In genomic region chr18:64017870-64018269, GRCh38 we compare ENCODE assay signal across 9 cellular contexts. TPM values are rescaled to one million over a fixed set of nuclear protein-coding genes. Genes with fewer than 3 reads are reported as not detected.
DNase-seq lines count a peak whose midpoint lies in the region; ATAC-seq and TF ChIP-seq lines count a peak whose summit lies in the region.
"Had no signal": no experiment of that assay in that cellular context is flagged by ENCODE, and none has a peak within 500 bp of the region (broad histone marks: within the 10 kb centered on the region; RNA-seq: fewer than 3 reads in every experiment).

No MANE protein-coding gene starts in this region.

- H3K4me2 ChIP-seq in hepatocyte: no peak overlapping the region

- ATAC-seq in GM19397 (IDR thresholded peaks at IDR 0.05; ENCODE audit: unreplicated experiment): no peak

- no peak overlapping the region for H2AFZ ChIP-seq in hepatocyte

- H3K27me3 ChIP-seq in hepatocyte: no peaks in the 10 kb centered on the region

- intact Hi-C loops in lower leg skin (cut with DNase I; ENCODE audit: low total_unique reads): no loop called here

- no peaks in the 10 kb centered on the region for H3K4me1 ChIP-seq in hepatocyte (ENCODE audit: insufficient read depth)

- H3K36me3 ChIP-seq in hepatocyte (replicated peaks; ENCODE audit: insufficient read depth, low read depth): no peaks in the 10 kb centered on the region

- 0% methylated on average over 1 of the region's 1 CpG for WGBS in hepatocyte (ENCODE audit: low lambda C conversion rate, missing lambda C conversion rate)
- WGBS in lower leg skin, 2 donors: 14 to 16% methylated on average over 1 of the region's 1 CpG

- no peak for TF ChIP-seq POLR2A in lower leg skin (IDR thresholded peaks at IDR 0.05)

- no peaks in the 10 kb centered on the region for H3K9me2 ChIP-seq in hepatocyte (replicated peaks; ENCODE audit: insufficient read depth)

- no peaks in the 10 kb centered on the region for H3K9me3 ChIP-seq in hepatocyte (ENCODE audit: low read depth)

- H4K20me1 ChIP-seq in hepatocyte (ENCODE audit: insufficient read depth, poor library complexity, severe bottlenecking): no peaks in the 10 kb centered on the region

- no peak overlapping the region for H3K27ac ChIP-seq in hepatocyte

- no peaks in the 10 kb centered on the region for H3K79me2 ChIP-seq in hepatocyte

- TF ChIP-seq CTCF in hepatocyte (IDR thresholded peaks at IDR 0.05; ENCODE audit: poor library complexity): peak; percentile 65
- no peak for TF ChIP-seq CTCF in lower leg skin (IDR thresholded peaks at IDR 0.05)

- H3K4me3 ChIP-seq in hepatocyte (no peak overlapping the region), lower leg skin (ENCODE audit: low read depth, poor library complexity, severe bottlenecking) (no peak overlapping the region)

- DNase-seq in NCI-H2107 treated with DMSO at 0.1 percent for 48 hours (lab: John Stamatoyannopoulos, UW; ENCODE audit: unreplicated experiment) (peak; percentile 36), NCI-H2107 (lab: John Stamatoyannopoulos, UW) (no peak), HT1080 (ENCODE audit: low read depth) (peak; percentile 24), SHP77 treated with DMSO at 0.1 percent for 48 hours (lab: John Stamatoyannopoulos, UW) (peak; percentile 24), hepatocyte (ENCODE audit: low spot score) (peak; percentile 46), lower leg skin (ENCODE audit: low spot score in 2 of 2) (no peak)
- DNase-seq in activated T-cell treated with anti-CD3 and anti-CD28 coated beads, Interleukin-2, amount 50 U/mL, for 1 hour: no peak
- DNase-seq: activated B cell treated with CpG ODN at 0.5 μM for 24 hours had no signal

RNA-seq across cellular contexts. Expression of gene SERPINB8, which starts 48.0 kb away (rescaled TPM):
- 30.6 and 39.6 TPM in 2 replicates for total RNA-seq in HT1080 (2014; rRNA removed; shearing (Covaris generic))
- polyA plus RNA-seq in HT1080 (2015; cell fraction: cytosol; rRNA removed): 31.3 and 33.6 TPM in 2 replicates
- 27.0 and 29.3 TPM in 2 replicates for polyA plus RNA-seq in HT1080 (2015; cell fraction: nucleus; rRNA removed)
- total RNA-seq in hepatocyte (9.3 and 10.9 TPM in 2 replicates), lower leg skin (100 to 1,000 TPM in 1 of 4 donors, 10 to 100 TPM in 3; 49.0 to 100 (median 73.8) TPM)
- polyA plus RNA-seq in hepatocyte: 14.7 and 16.7 TPM in 2 replicates

Comparison
In these comparisons a context has a peak if more than half of its experiments do, and no peak if none do; other contexts are left out.
1. DNase-seq: peak in NCI-H2107 treated with DMSO at 0.1 percent for 48 hours (single experiment), HT1080 (single experiment), SHP77 treated with DMSO at 0.1 percent for 48 hours (single experiment) and hepatocyte (single experiment); none in NCI-H2107 (single experiment), activated T-cell treated with anti-CD3 and anti-CD28 coated beads, Interleukin-2, amount 50 U/mL, for 1 hour (single experiment) and lower leg skin (0 of 2).